In genomic region chr3:49428697-49429100, GRCh38 we compare ENCODE assay signal across 1 cellular context.
TF ChIP-seq lines count a peak whose summit lies in the region.

No MANE protein-coding gene starts in this region.

TF ChIP-seq in K562, 482 proteins besides CTCF, POLR2A, EP300 and RAD21:
- 0 out of 2 replicates have a peak, but pooled peaks have one; percentile 21 for TF ChIP-seq NR4A1 (CRISPR knock-in tag; IDR thresholded peaks at IDR 0.05)
- no peak for TF ChIP-seq NR4A1 (tag; IDR thresholded peaks at IDR 0.05)
- no peak for TF ChIP-seq ATF3 (IDR thresholded peaks at IDR 0.05)
- TF ChIP-seq ATF3 (CRISPR knock-in tag; conservative IDR thresholded peaks at IDR 0.05): no peak
- 0 out of 2 replicates have a peak, but pooled peaks have one; percentile 20 for TF ChIP-seq ZNF395 (CRISPR knock-in tag; IDR thresholded peaks at IDR 0.05)
- TF ChIP-seq THRA (IDR thresholded peaks at IDR 0.05): no peak
TF ChIP-seq in K562: peak in this region for 2.
